Comparison of ENCODE assay signal across 8 cellular contexts in genomic region chr20:44187763-44188709, GRCh38. TPM values are rescaled to one million over a fixed set of nuclear protein-coding genes. Genes with fewer than 3 reads are reported as not detected.
DNase-seq lines count a peak whose midpoint lies in the region; ATAC-seq and TF ChIP-seq lines count a peak whose summit lies in the region.

No MANE protein-coding gene starts in this region.

- H3K27me3 Mint-ChIP-seq in HFFc6 (ENCODE audit: insufficient read depth), result no peaks in the 10 kb centered on the region; the same call in 1 of the 2 replicates
- H3K27me3 Mint-ChIP-seq in CD4-positive, alpha-beta memory T cell, result peaks cover 40 to 46% of the 10 kb centered on the region in 2 donors

- H3K9me3 ChIP-seq in adrenal gland (replicated peaks in 1 of 3) (no peaks in the 10 kb centered on the region), iPS-20b (ENCODE audit: insufficient read depth, low read depth, low read length) (no peaks in the 10 kb centered on the region)
- no peaks in the 10 kb centered on the region for H3K9me3 ChIP-seq in CD4-positive, alpha-beta memory T cell (ENCODE audit: control insufficient read depth in 1 of 2, low read length in 2 of 2)

- H3K4me3 ChIP-seq in adrenal gland (peak overlapping the region in 2 of 4 donors; percentile 38 to 61), iPS-20b (ENCODE audit: low read length) (peak overlapping the region; percentile 71)
- H3K4me3 ChIP-seq in CD4-positive, alpha-beta memory T cell (ENCODE audit: low read length in 2 of 2), result no peak overlapping the region

- peak overlapping the region; percentile 89 for H3K4me3 Mint-ChIP-seq in HFFc6
- H3K4me3 Mint-ChIP-seq in stimulated activated effector memory CD8-positive, alpha-beta T cell treated with anti-CD3 and anti-CD28 coated beads, Interleukin-12 subunit alpha, Interleukin-12 subunit beta, amount 100 ng/mL, for 72 hours, result peak overlapping the region; percentile 5
- peak overlapping the region in 2 of 8 donors; percentile 5 to 32 for H3K4me3 Mint-ChIP-seq in CD4-positive, alpha-beta memory T cell

- no peak for TF ChIP-seq POLR2A in adrenal gland (IDR thresholded peaks at IDR 0.05)

- intact Hi-C loops in adrenal gland (cut with DNase I), result no loop called here
- intact Hi-C loops in CD4-positive, alpha-beta memory T cell (cut with micrococcal nuclease), result no loop called here

- WGBS in adrenal gland, 4 donors, result 19 to 27% (median 24%) methylated on average over 8 of the region's 8 CpGs

- H3K27ac Mint-ChIP-seq in HFFc6, result peak overlapping the region; percentile 89
- no peak overlapping the region for H3K27ac Mint-ChIP-seq in stimulated activated effector memory CD8-positive, alpha-beta T cell treated with anti-CD3 and anti-CD28 coated beads, Interleukin-12 subunit alpha, Interleukin-12 subunit beta, amount 100 ng/mL, for 72 hours
- H3K27ac Mint-ChIP-seq in CD4-positive, alpha-beta memory T cell, result no peak overlapping the region

- peaks cover 9 to 10% of the 10 kb centered on the region in 2 donors for H3K4me1 ChIP-seq in adrenal gland (replicated peaks in 1 of 2)
- H3K4me1 ChIP-seq in iPS-20b (ENCODE audit: insufficient read depth, low read length), result no peaks in the 10 kb centered on the region; the same call in 1 of the 2 replicates
- no peaks in the 10 kb centered on the region for H3K4me1 ChIP-seq in CD4-positive, alpha-beta memory T cell (ENCODE audit: insufficient read depth, low read length)

- H3K9me3 Mint-ChIP-seq in HFFc6, result no peaks in the 10 kb centered on the region
- H3K9me3 Mint-ChIP-seq in stimulated activated effector memory CD8-positive, alpha-beta T cell treated with anti-CD3 and anti-CD28 coated beads, Interleukin-12 subunit alpha, Interleukin-12 subunit beta, amount 100 ng/mL, for 72 hours, result no peaks in the 10 kb centered on the region
- no peaks in the 10 kb centered on the region for H3K9me3 Mint-ChIP-seq in CD4-positive, alpha-beta memory T cell

- 0 out of 2 replicates have a peak, but pooled peaks cover 5% of the 10 kb centered on the region for H3K36me3 Mint-ChIP-seq in HFFc6 (ENCODE audit: low read depth)
- H3K36me3 Mint-ChIP-seq in stimulated activated effector memory CD8-positive, alpha-beta T cell treated with anti-CD3 and anti-CD28 coated beads, Interleukin-12 subunit alpha, Interleukin-12 subunit beta, amount 100 ng/mL, for 72 hours, result no peaks in the 10 kb centered on the region
- peaks cover 0 to 4% of the 10 kb centered on the region in 2 donors for H3K36me3 Mint-ChIP-seq in CD4-positive, alpha-beta memory T cell

- POLR2A ChIA-PET in CD4-positive, alpha-beta memory T cell (lab: Charles Lee; ENCODE audit: partially characterized antibody), result no interaction called here

- peak; percentile 44 for DNase-seq in HFFc6
- peak in 2 of 7 donors; percentile 38 for DNase-seq in adrenal gland
- no peak for DNase-seq in stimulated activated effector memory CD8-positive, alpha-beta T cell treated with anti-CD3 and anti-CD28 coated beads, Interleukin-12 subunit alpha, Interleukin-12 subunit beta, amount 100 ng/mL, for 72 hours (ENCODE audit: low spot score in 2 of 2)
- no peak for DNase-seq in CD4-positive, alpha-beta memory T cell
- DNase-seq in stimulated activated CD8-positive, alpha-beta memory T cell treated with anti-CD3 and anti-CD28 coated beads, Interleukin-4, amount 100 ng/mL, for 48 hours, result no peak
- no peak for DNase-seq in epidermal melanocyte (ENCODE audit: insufficient read length, low spot score)
- DNase-seq in activated CD8-positive, alpha-beta memory T cell treated with anti-CD3 and anti-CD28 coated beads for 24 hours, result no peak

- CTCF ChIA-PET in CD4-positive, alpha-beta memory T cell (lab: Charles Lee; ENCODE audit: partially characterized antibody), result interaction anchor here (1.4 to 5.8 kb wide), 4 partner anchors 8 to 438 kb away, joined by 3 to 77 read pairs (median 14); no protein-coding TSS in a partner anchor

- no peaks in the 10 kb centered on the region for H3K27me3 ChIP-seq in adrenal gland
- peaks cover 15% of the 10 kb centered on the region; the same call in 1 of the 2 replicates for H3K27me3 ChIP-seq in iPS-20b (ENCODE audit: insufficient read depth, low read length)
- H3K27me3 ChIP-seq in CD4-positive, alpha-beta memory T cell (ENCODE audit: insufficient read depth, low read length), result peaks cover 26% of the 10 kb centered on the region

- no peak for TF ChIP-seq CTCF in HFFc6 (IDR thresholded peaks at IDR 0.05)
- TF ChIP-seq CTCF in adrenal gland (IDR thresholded peaks at IDR 0.05), result no peak

- peak; percentile 31 for ATAC-seq in stimulated activated effector memory CD8-positive, alpha-beta T cell treated with anti-CD3 and anti-CD28 coated beads, Interleukin-12 subunit alpha, Interleukin-12 subunit beta, amount 100 ng/mL, for 72 hours

- H3K9ac ChIP-seq in iPS-20b (ENCODE audit: low read depth, low read length), result peak overlapping the region; percentile 48; the same call in 1 of the 2 replicates

- H3K27ac ChIP-seq in adrenal gland (peak overlapping the region in 3 of 5 donors; percentile 15 to 67 (median 25)), iPS-20b (ENCODE audit: low read length) (no peak overlapping the region)
- H3K27ac ChIP-seq in CD4-positive, alpha-beta memory T cell (ENCODE audit: low read depth, low read length), result no peak overlapping the region

- H3K36me3 ChIP-seq in adrenal gland (replicated peaks in 1 of 2), result no peaks in the 10 kb centered on the region
- no peaks in the 10 kb centered on the region for H3K36me3 ChIP-seq in iPS-20b (ENCODE audit: insufficient read depth, low read depth, low read length)
- no peaks in the 10 kb centered on the region for H3K36me3 ChIP-seq in CD4-positive, alpha-beta memory T cell (ENCODE audit: insufficient read depth, low read length)

- H3K4me1 Mint-ChIP-seq in HFFc6 (ENCODE audit: low read depth), result peaks cover 68% of the 10 kb centered on the region
- H3K4me1 Mint-ChIP-seq in stimulated activated effector memory CD8-positive, alpha-beta T cell treated with anti-CD3 and anti-CD28 coated beads, Interleukin-12 subunit alpha, Interleukin-12 subunit beta, amount 100 ng/mL, for 72 hours, result peaks cover 11% of the 10 kb centered on the region
- H3K4me1 Mint-ChIP-seq in CD4-positive, alpha-beta memory T cell, result peaks cover 1 to 11% (median 5%) of the 10 kb centered on the region in 4 donors

RNA-seq across cellular contexts. Expression of gene JPH2, which starts 1.0 kb away (rescaled TPM):
- total RNA-seq in HFFc6 (2021; fragmentation: NEBNext Ultra II Directional; extraction: Animal tissue kit (Norgen Biotek cat#: 25700)), result 10 to 100 TPM in 5 of 6 experiments, 1 to 10 TPM in 1; 9.7 to 14.4 (median 13.5) TPM
- 10 to 100 TPM in 1 of 8 donors, 1 to 10 TPM in 6, under 1 TPM in 1; 0.91 to 13.0 (median 4.5) TPM for total RNA-seq in adrenal gland
- 1 to 10 TPM in 2 of 3 donors, under 1 TPM in 1; 0.59 to 2.8 (median 2.6) TPM for polyA plus RNA-seq in adrenal gland
- total RNA-seq in CD4-positive, alpha-beta memory T cell, result not detected
- not detected for polyA plus RNA-seq in CD4-positive, alpha-beta memory T cell

RNA-seq across cellular contexts. Expression of gene OSER1, which starts 22.5 kb away (rescaled TPM):
- total RNA-seq in HFFc6 (2021; fragmentation: NEBNext Ultra II Directional; extraction: Animal tissue kit (Norgen Biotek cat#: 25700)), result 10 to 100 TPM; 33.1 to 38.8 (median 36.2) TPM
- total RNA-seq in adrenal gland, result 10 to 100 TPM; 24.6 to 37.4 (median 27.3) TPM
- 10 to 100 TPM; 19.5 to 36.4 (median 21.9) TPM for polyA plus RNA-seq in adrenal gland
- total RNA-seq in CD4-positive, alpha-beta memory T cell, result 10 to 100 TPM; 35.5 to 36.6 TPM
- 10 to 100 TPM; 40.8 to 63.3 TPM for polyA plus RNA-seq in CD4-positive, alpha-beta memory T cell

RNA-seq across cellular contexts. Expression of gene GDAP1L1, which starts 59.1 kb away (rescaled TPM):
- total RNA-seq in HFFc6 (2021; fragmentation: NEBNext Ultra II Directional; extraction: Animal tissue kit (Norgen Biotek cat#: 25700)), result not detected
- total RNA-seq in adrenal gland, result 1 to 10 TPM in 4 of 8 donors, under 1 TPM in 4; 0.51 to 2.8 (median 0.98) TPM
- 1 to 10 TPM; 1.5 to 2.4 (median 2.4) TPM for polyA plus RNA-seq in adrenal gland
- not detected for total RNA-seq in CD4-positive, alpha-beta memory T cell
- polyA plus RNA-seq in CD4-positive, alpha-beta memory T cell, result under 1 TPM in 1 of 2 donors, not detected in 1; 0.11 TPM

Comparison
In these comparisons a context has a peak if more than half of its experiments do, and no peak if none do; other contexts are left out.
1. H3K27ac ChIP-seq: peak in adrenal gland (3 of 5); none in iPS-20b (single experiment) and CD4-positive, alpha-beta memory T cell (single experiment).